ENCODE assay signal across 1 cellular context in genomic region chrX:100494974-100495373, GRCh38.
TF ChIP-seq lines count a peak whose summit lies in the region.

No MANE protein-coding gene starts in this region.

TF ChIP-seq in HepG2, 621 proteins besides CTCF, POLR2A, EP300 and RAD21 (continued from another document):
- TF ChIP-seq TBL1XR1 (IDR thresholded peaks at IDR 0.05; ENCODE audit: borderline replicate concordance, low read length, partially characterized antibody) (no peak), ZBTB37 (CRISPR knock-in tag; IDR thresholded peaks at IDR 0.05) (no peak), ZBTB39 (CRISPR knock-in tag; IDR thresholded peaks at IDR 0.05) (no peak), ZNF451 (CRISPR knock-in tag; IDR thresholded peaks at IDR 0.05) (no peak), HDAC6 (IDR thresholded peaks at IDR 0.05; ENCODE audit: low read depth, low read length) (no peak)
TF ChIP-seq in HepG2: peak in this region for 0.
